Comparison of ENCODE assay signal across 26 cellular contexts in genomic region chr20:20611165-20611564, GRCh38.
DNase-seq lines count a peak whose midpoint lies in the region; ATAC-seq, FAIRE-seq and TF ChIP-seq lines count a peak whose summit lies in the region.
"Had no signal": no experiment of that assay in that cellular context is flagged by ENCODE, and none has a peak within 500 bp of the region (broad histone marks: within the 10 kb centered on the region; RNA-seq: fewer than 3 reads in every experiment).

No MANE protein-coding gene starts in this region.

- no peaks in the 10 kb centered on the region for H3K4me1 Mint-ChIP-seq in CD4-positive, alpha-beta memory T cell

- H3K27ac Mint-ChIP-seq in CD4-positive, alpha-beta memory T cell: no peak overlapping the region
- H3K27ac Mint-ChIP-seq: nephron progenitor cell had no signal

- H3K4me1 ChIP-seq in pancreas: no peaks in the 10 kb centered on the region
- no peaks in the 10 kb centered on the region for H3K4me1 ChIP-seq in heart right ventricle
- no peaks in the 10 kb centered on the region for H3K4me1 ChIP-seq in CD4-positive, alpha-beta memory T cell (ENCODE audit: insufficient read depth, low read length)
- H3K4me1 ChIP-seq: BLaER1, HAP-1 had no signal

- TF ChIP-seq CTCF in VCaP (conservative IDR thresholded peaks at IDR 0.05) (no peak), pancreas (IDR thresholded peaks at IDR 0.05) (no peak), heart right ventricle (IDR thresholded peaks at IDR 0.05) (no peak)

- no peak overlapping the region for H3K4me3 ChIP-seq in pancreas
- H3K4me3 ChIP-seq in heart right ventricle: no peak overlapping the region
- no peak overlapping the region for H3K4me3 ChIP-seq in CD4-positive, alpha-beta memory T cell (ENCODE audit: low read length in 2 of 2)
- H3K4me3 ChIP-seq: BLaER1, coronary artery, HAP-1, lower lobe of right lung, ovary had no signal

- no peaks in the 10 kb centered on the region for H3K9me3 Mint-ChIP-seq in CD4-positive, alpha-beta memory T cell
- H3K9me3 Mint-ChIP-seq: nephron progenitor cell had no signal

- peaks cover 51 to 58% of the 10 kb centered on the region in 2 donors for H3K36me3 Mint-ChIP-seq in CD4-positive, alpha-beta memory T cell

- 57 to 71% methylated on average over 1 of the region's 1 CpG for WGBS in pancreas, 2 donors
- 79 to 81% methylated on average over 1 of the region's 1 CpG for WGBS in heart right ventricle, 2 donors

- intact Hi-C loops in pancreas (cut with DNase I): no loop called here
- intact Hi-C loops in heart right ventricle (cut with DNase I): no loop called here
- intact Hi-C loops in CD4-positive, alpha-beta memory T cell (cut with micrococcal nuclease): no loop called here

- peak; percentile 4 to 56 for DNase-seq in NCI-H524 (lab: John Stamatoyannopoulos, UW)
- DNase-seq in NCI-H524 treated with DMSO at 0.1 percent for 48 hours (lab: John Stamatoyannopoulos, UW): no peak
- DNase-seq in NCI-H2171 (lab: John Stamatoyannopoulos, UW): peak; percentile 60
- no peak for DNase-seq in pancreas
- DNase-seq in heart right ventricle: no peak
- no peak for DNase-seq in GOT3 (lab: John Stamatoyannopoulos, UW)
- no peak for DNase-seq in CD4-positive, alpha-beta memory T cell
- DNase-seq: activated CD4-positive, alpha-beta T cell treated with anti-CD3 and anti-CD28 coated beads, Interleukin-2, amount 50 U/mL, for 4 hours; activated CD4-positive, CD25-positive, alpha-beta regulatory T cell; activated CD8-positive, alpha-beta memory T cell treated with anti-CD3 and anti-CD28 coated beads, Interleukin-2, amount 50 U/mL, for 4 hours; activated naive CD4-positive, alpha-beta T cell treated with anti-CD3 and anti-CD28 coated beads, Interleukin-2, amount 50 U/mL, for 16 hours; anterior cingulate cortex; lower lobe of right lung; NCI-H1436; nephron progenitor cell; ovary; Right ventricle myocardium superior; stimulated activated CD4-positive, alpha-beta T cell treated with anti-CD3 and anti-CD28 coated beads, Interleukin-4, amount 100 ng/mL, for 4 hours; stimulated activated naive CD4-positive, alpha-beta T cell; SW 1271; T1000 had no signal

- peak overlapping the region; percentile 90 for H3K27ac ChIP-seq in VCaP
- H3K27ac ChIP-seq in pancreas: no peak overlapping the region
- H3K27ac ChIP-seq in heart right ventricle: no peak overlapping the region
- H3K27ac ChIP-seq in CD4-positive, alpha-beta memory T cell (ENCODE audit: low read depth, low read length): no peak overlapping the region
- H3K27ac ChIP-seq: BLaER1, coronary artery, lower lobe of right lung, ovary had no signal

- ATAC-seq in pancreas (peak; percentile 40 to 84 (median 72)), heart right ventricle (no peak)
- ATAC-seq: lower lobe of right lung had no signal

- no peaks in the 10 kb centered on the region for H3K27me3 Mint-ChIP-seq in CD4-positive, alpha-beta memory T cell

- CTCF ChIA-PET in CD4-positive, alpha-beta memory T cell (lab: Charles Lee; ENCODE audit: partially characterized antibody): interaction anchor here (0.7 to 1.6 kb wide), 2 partner anchors 16 to 18 kb away, joined by 3 read pairs; no protein-coding TSS in a partner anchor

- FAIRE-seq in pancreas (lab: Jason Lieb, UNC): no peak
- FAIRE-seq: keratinocyte had no signal

- POLR2A ChIA-PET in CD4-positive, alpha-beta memory T cell (lab: Charles Lee; ENCODE audit: partially characterized antibody): no interaction called here

- no peak overlapping the region for H3K4me3 Mint-ChIP-seq in CD4-positive, alpha-beta memory T cell
- H3K4me3 Mint-ChIP-seq: nephron progenitor cell had no signal

- H3K9me3 ChIP-seq in pancreas (no peaks in the 10 kb centered on the region), heart right ventricle (no peaks in the 10 kb centered on the region)
- H3K9me3 ChIP-seq in CD4-positive, alpha-beta memory T cell (ENCODE audit: control insufficient read depth in 1 of 2, low read length in 2 of 2): no peaks in the 10 kb centered on the region
- H3K9me3 ChIP-seq: BLaER1, HAP-1, lower lobe of right lung, ovary had no signal

- H3K27me3 ChIP-seq in pancreas: no peaks in the 10 kb centered on the region
- H3K27me3 ChIP-seq in heart right ventricle: no peaks in the 10 kb centered on the region
- no peaks in the 10 kb centered on the region for H3K27me3 ChIP-seq in CD4-positive, alpha-beta memory T cell (ENCODE audit: insufficient read depth, low read length)
- H3K27me3 ChIP-seq: BLaER1, ovary had no signal

- H3K36me3 ChIP-seq in pancreas (peaks cover 0 to 17% (median 0%) of the 10 kb centered on the region in 3 donors), heart right ventricle (peaks cover 0 to 67% (median 12%) of the 10 kb centered on the region in 9 donors)
- H3K36me3 ChIP-seq in CD4-positive, alpha-beta memory T cell (ENCODE audit: insufficient read depth, low read length): peaks cover 4% of the 10 kb centered on the region
- H3K36me3 ChIP-seq: HAP-1, ovary had no signal

Comparison
In these comparisons a context has a peak if more than half of its experiments do, and no peak if none do; other contexts are left out.
1. DNase-seq: peak in NCI-H524 (2 of 2) and NCI-H2171 (single experiment); none in NCI-H524 treated with DMSO at 0.1 percent for 48 hours (single experiment), pancreas (0 of 6), heart right ventricle (0 of 2), GOT3 (single experiment) and CD4-positive, alpha-beta memory T cell (0 of 5).
2. ATAC-seq: peak in pancreas (4 of 4); none in heart right ventricle (0 of 8).